ENCODE assay signal across 11 cellular contexts in the genomic region with DNA sequence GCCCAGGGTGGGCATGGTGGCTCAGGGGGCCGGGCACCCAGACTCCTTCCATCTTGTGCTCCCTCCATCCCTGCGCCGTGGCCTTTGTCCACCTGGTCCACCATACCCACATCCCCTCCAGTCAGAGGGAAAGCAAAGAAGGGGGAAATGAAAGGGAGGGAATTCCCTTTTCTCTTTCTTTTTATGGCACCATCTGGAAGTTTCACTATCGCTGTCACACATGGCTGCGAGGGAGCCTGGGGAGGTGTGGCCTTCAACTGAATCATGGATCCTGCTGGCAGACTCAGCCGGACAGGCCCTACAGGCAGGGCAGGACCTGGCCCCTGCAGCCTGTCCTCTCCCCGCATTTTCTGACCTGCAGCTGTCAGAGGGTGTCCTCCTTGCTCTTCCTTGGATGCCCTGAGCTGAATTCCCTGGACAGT. TPM values are rescaled to one million over a fixed set of nuclear protein-coding genes. Genes with fewer than 3 reads are reported as not detected.
DNase-seq lines count a peak whose midpoint lies in the region; ATAC-seq and TF ChIP-seq lines count a peak whose summit lies in the region.
"Had no signal": no experiment of that assay in that cellular context is flagged by ENCODE, and none has a peak within 500 bp of the region (broad histone marks: within the 10 kb centered on the region; RNA-seq: fewer than 3 reads in every experiment).

No MANE protein-coding gene starts in this region.

- intact Hi-C loops in activated CD4-positive, alpha-beta memory T cell treated with anti-CD3 and anti-CD28 coated beads for 36 hours (cut with micrococcal nuclease) = no loop called here

- no peak overlapping the region for H3K27ac Mint-ChIP-seq in activated CD4-positive, alpha-beta memory T cell treated with anti-CD3 and anti-CD28 coated beads for 36 hours
- H3K27ac Mint-ChIP-seq in activated CD4-positive, alpha-beta memory T cell treated with anti-CD3 and anti-CD28 coated beads, Interleukin-2, amount 10 ng/mL, durations not matched to agents 7 days and 5 days = no peak overlapping the region
- no peak overlapping the region for H3K27ac Mint-ChIP-seq in stimulated activated effector memory CD8-positive, alpha-beta T cell treated with anti-CD3 and anti-CD28 coated beads, Interleukin-12 subunit alpha, Interleukin-12 subunit beta, amount 100 ng/mL, for 72 hours

- TF ChIP-seq CTCF in KMS-11 (conservative IDR thresholded peaks at IDR 0.05; ENCODE audit: low read depth, low read length) = no peak

- H3K36me3 Mint-ChIP-seq in activated CD4-positive, alpha-beta memory T cell treated with anti-CD3 and anti-CD28 coated beads for 36 hours = no peaks in the 10 kb centered on the region
- H3K36me3 Mint-ChIP-seq in activated CD4-positive, alpha-beta memory T cell treated with anti-CD3 and anti-CD28 coated beads, Interleukin-2, amount 10 ng/mL, durations not matched to agents 7 days and 5 days (ENCODE audit: low read depth) = no peaks in the 10 kb centered on the region
- H3K36me3 Mint-ChIP-seq in stimulated activated effector memory CD8-positive, alpha-beta T cell treated with anti-CD3 and anti-CD28 coated beads, Interleukin-12 subunit alpha, Interleukin-12 subunit beta, amount 100 ng/mL, for 72 hours = no peaks in the 10 kb centered on the region

- peaks cover 53% of the 10 kb centered on the region for H3K4me1 ChIP-seq in KMS-11 (ENCODE audit: low read depth, poor library complexity, severe bottlenecking)

- no peak overlapping the region for H3K4me3 Mint-ChIP-seq in activated CD4-positive, alpha-beta memory T cell treated with anti-CD3 and anti-CD28 coated beads for 36 hours
- no peak overlapping the region for H3K4me3 Mint-ChIP-seq in activated CD4-positive, alpha-beta memory T cell treated with anti-CD3 and anti-CD28 coated beads, Interleukin-2, amount 10 ng/mL, durations not matched to agents 7 days and 5 days
- no peak overlapping the region for H3K4me3 Mint-ChIP-seq in stimulated activated effector memory CD8-positive, alpha-beta T cell treated with anti-CD3 and anti-CD28 coated beads, Interleukin-12 subunit alpha, Interleukin-12 subunit beta, amount 100 ng/mL, for 72 hours

- H3K27me3 Mint-ChIP-seq in activated CD4-positive, alpha-beta memory T cell treated with anti-CD3 and anti-CD28 coated beads for 36 hours = no peaks in the 10 kb centered on the region
- H3K27me3 Mint-ChIP-seq in activated CD4-positive, alpha-beta memory T cell treated with anti-CD3 and anti-CD28 coated beads, Interleukin-2, amount 10 ng/mL, durations not matched to agents 7 days and 5 days = no peaks in the 10 kb centered on the region

- H3K27me3 ChIP-seq in KMS-11 (ENCODE audit: insufficient read depth, low read depth) = no peaks in the 10 kb centered on the region

- no peaks in the 10 kb centered on the region for H3K36me3 ChIP-seq in KMS-11 (ENCODE audit: insufficient read depth)

- peak overlapping the region; percentile 68 for H2AFZ ChIP-seq in KMS-11 (ENCODE audit: low read depth)

- H3K4me2 ChIP-seq in KMS-11 = peak overlapping the region; percentile 82

- peak; percentile 40 for DNase-seq in activated CD4-positive, alpha-beta memory T cell treated with anti-CD3 and anti-CD28 coated beads for 36 hours
- no peak for DNase-seq in activated CD4-positive, alpha-beta memory T cell treated with anti-CD3 and anti-CD28 coated beads, Interleukin-2, amount 10 ng/mL, durations not matched to agents 7 days and 5 days
- DNase-seq in dedifferentiated amniotic fluid mesenchymal stem cell (ENCODE audit: extremely low spot score) (peak; percentile 26), left lobe of liver (ENCODE audit: low spot score) (no peak), NCI-H1436 (lab: John Stamatoyannopoulos, UW) (no peak)
- no peak for DNase-seq in stimulated activated effector memory CD8-positive, alpha-beta T cell treated with anti-CD3 and anti-CD28 coated beads, Interleukin-12 subunit alpha, Interleukin-12 subunit beta, amount 100 ng/mL, for 72 hours (ENCODE audit: low spot score in 2 of 2)
- DNase-seq in stimulated activated CD4-positive, alpha-beta T cell treated with anti-CD3 and anti-CD28 coated beads, Interleukin-12 subunit alpha, Interleukin-12 subunit beta, amount 100 ng/mL, for 4 hours = no peak
- DNase-seq: NCI-H446 treated with DMSO at 0.1 percent for 48 hours had no signal

- H3K27ac ChIP-seq in KMS-11 = peak overlapping the region; percentile 52; the same call in 1 of the 2 replicates
- H3K27ac ChIP-seq: C4-2B had no signal

- no peaks in the 10 kb centered on the region for H3K79me2 ChIP-seq in KMS-11 (ENCODE audit: insufficient read depth, low read depth)

- CTCF ChIA-PET in activated CD4-positive, alpha-beta memory T cell treated with anti-CD3 and anti-CD28 coated beads for 36 hours (lab: Charles Lee) = interaction anchor here (1.1 kb wide), 1 partner anchor 81 kb away, joined by 3 read pairs; no protein-coding TSS in a partner anchor
- CTCF ChIA-PET in activated CD4-positive, alpha-beta memory T cell treated with anti-CD3 and anti-CD28 coated beads, Interleukin-2, amount 10 ng/mL, durations not matched to agents 7 days and 5 days (lab: Charles Lee) = interaction anchor here (0.6 kb wide), 1 partner anchor 1600 kb away, joined by 3 read pairs; no protein-coding TSS in a partner anchor

- H4K20me1 ChIP-seq in KMS-11 (ENCODE audit: insufficient read depth) = no peaks in the 10 kb centered on the region

- POLR2A ChIA-PET in activated CD4-positive, alpha-beta memory T cell treated with anti-CD3 and anti-CD28 coated beads for 36 hours (lab: Charles Lee) = interaction anchor here (1.0 kb wide), 1 partner anchor 12 kb away, joined by 4 read pairs; no protein-coding TSS in a partner anchor
- POLR2A ChIA-PET in activated CD4-positive, alpha-beta memory T cell treated with anti-CD3 and anti-CD28 coated beads, Interleukin-2, amount 10 ng/mL, durations not matched to agents 7 days and 5 days (lab: Charles Lee) = no interaction called here

- no peaks in the 10 kb centered on the region for H3K9me3 Mint-ChIP-seq in activated CD4-positive, alpha-beta memory T cell treated with anti-CD3 and anti-CD28 coated beads for 36 hours
- H3K9me3 Mint-ChIP-seq in activated CD4-positive, alpha-beta memory T cell treated with anti-CD3 and anti-CD28 coated beads, Interleukin-2, amount 10 ng/mL, durations not matched to agents 7 days and 5 days = no peaks in the 10 kb centered on the region
- no peaks in the 10 kb centered on the region for H3K9me3 Mint-ChIP-seq in stimulated activated effector memory CD8-positive, alpha-beta T cell treated with anti-CD3 and anti-CD28 coated beads, Interleukin-12 subunit alpha, Interleukin-12 subunit beta, amount 100 ng/mL, for 72 hours

- ATAC-seq in stimulated activated effector memory CD8-positive, alpha-beta T cell treated with anti-CD3 and anti-CD28 coated beads, Interleukin-12 subunit alpha, Interleukin-12 subunit beta, amount 100 ng/mL, for 72 hours = peak; percentile 25
- no peak for ATAC-seq in left lobe of liver

- no peaks in the 10 kb centered on the region for H3K4me1 Mint-ChIP-seq in activated CD4-positive, alpha-beta memory T cell treated with anti-CD3 and anti-CD28 coated beads for 36 hours (ENCODE audit: low read depth)
- peaks cover 8% of the 10 kb centered on the region for H3K4me1 Mint-ChIP-seq in activated CD4-positive, alpha-beta memory T cell treated with anti-CD3 and anti-CD28 coated beads, Interleukin-2, amount 10 ng/mL, durations not matched to agents 7 days and 5 days
- peaks cover 14% of the 10 kb centered on the region for H3K4me1 Mint-ChIP-seq in stimulated activated effector memory CD8-positive, alpha-beta T cell treated with anti-CD3 and anti-CD28 coated beads, Interleukin-12 subunit alpha, Interleukin-12 subunit beta, amount 100 ng/mL, for 72 hours

- no peak overlapping the region for H3K4me3 ChIP-seq in KMS-11 (IDR thresholded peaks at IDR 0.05; ENCODE audit: insufficient read depth, low read depth, low read length)

- peak overlapping the region; percentile 22; the same call in 1 of the 2 replicates for H3K9ac ChIP-seq in KMS-11

RNA-seq across cellular contexts. Expression of gene SLC12A3, which starts 6.2 kb away (rescaled TPM):
- not detected for total RNA-seq in activated CD4-positive, alpha-beta memory T cell treated with anti-CD3 and anti-CD28 coated beads for 36 hours
- total RNA-seq in activated CD4-positive, alpha-beta memory T cell treated with anti-CD3 and anti-CD28 coated beads, Interleukin-2, amount 10 ng/mL, durations not matched to agents 7 days and 5 days = not detected
- total RNA-seq in left lobe of liver = not detected
- total RNA-seq: pulmonary artery endothelial cell had no signal

Comparison
In these comparisons a context has a peak if more than half of its experiments do, and no peak if none do; other contexts are left out.
1. DNase-seq: peak in activated CD4-positive, alpha-beta memory T cell treated with anti-CD3 and anti-CD28 coated beads for 36 hours (single experiment) and dedifferentiated amniotic fluid mesenchymal stem cell (single experiment); none in activated CD4-positive, alpha-beta memory T cell treated with anti-CD3 and anti-CD28 coated beads, Interleukin-2, amount 10 ng/mL, durations not matched to agents 7 days and 5 days (single experiment), stimulated activated effector memory CD8-positive, alpha-beta T cell treated with anti-CD3 and anti-CD28 coated beads, Interleukin-12 subunit alpha, Interleukin-12 subunit beta, amount 100 ng/mL, for 72 hours (0 of 2), left lobe of liver (single experiment), NCI-H1436 (single experiment) and stimulated activated CD4-positive, alpha-beta T cell treated with anti-CD3 and anti-CD28 coated beads, Interleukin-12 subunit alpha, Interleukin-12 subunit beta, amount 100 ng/mL, for 4 hours (single experiment).